8 cellular contexts compared by ENCODE assay signal in genomic region chr16:71894229-71894920, GRCh38. TPM values are rescaled to one million over a fixed set of nuclear protein-coding genes. Genes with fewer than 3 reads are reported as not detected.
DNase-seq lines count a peak whose midpoint lies in the region; ATAC-seq and TF ChIP-seq lines count a peak whose summit lies in the region.

No MANE protein-coding gene starts in this region.

- H3K27me3 ChIP-seq in esophagus (ENCODE audit: control insufficient read depth in 1 of 2, insufficient read depth in 2 of 2, low read length in 2 of 2) = no peaks in the 10 kb centered on the region
- H3K27me3 ChIP-seq in muscle layer of colon (ENCODE audit: control insufficient read depth in 1 of 2, insufficient read depth in 2 of 2, low read length in 2 of 2) = no peaks in the 10 kb centered on the region
- H3K27me3 ChIP-seq in thyroid gland = no peaks in the 10 kb centered on the region

- 1% methylated on average over 31 of the region's 31 CpGs for WGBS in esophagus, 2 donors
- 1% methylated on average over 31 of the region's 31 CpGs for WGBS in thyroid gland, 2 donors

- peak overlapping the region; percentile 91 to 98 for H3K4me3 ChIP-seq in esophagus (ENCODE audit: low read depth in 1 of 2, low read length in 2 of 2)
- H3K4me3 ChIP-seq in muscle layer of colon (ENCODE audit: low read depth in 1 of 2, low read length in 2 of 2) = peak overlapping the region; percentile 90 to 98
- peak overlapping the region; percentile 11 to 92 (median 62) for H3K4me3 ChIP-seq in thyroid gland (replicated peaks in 1 of 3)

- peak; percentile 27 for DNase-seq in NCI-H2196 (lab: John Stamatoyannopoulos, UW; ENCODE audit: unreplicated experiment)
- no peak for DNase-seq in NCI-H2196 treated with DMSO at 0.1 percent for 48 hours (lab: John Stamatoyannopoulos, UW; ENCODE audit: unreplicated experiment)
- DNase-seq in NCI-H2171 treated with DMSO at 0.1 percent for 48 hours (lab: John Stamatoyannopoulos, UW) = peak; percentile 77
- peak; percentile 15 for DNase-seq in activated T-cell treated with anti-CD3 and anti-CD28 coated beads for 1 hour (ENCODE audit: low read depth)
- peak; percentile 40 to 43 for DNase-seq in thyroid gland

- no peak for TF ChIP-seq POLR2A in thyroid gland (IDR thresholded peaks at IDR 0.05)

- H3K4me1 ChIP-seq in esophagus (ENCODE audit: control insufficient read depth in 2 of 2, insufficient read depth in 2 of 2, low read length in 1 of 2) = peaks cover 0 to 2% of the 10 kb centered on the region in 2 donors
- peaks cover 29% of the 10 kb centered on the region for H3K4me1 ChIP-seq in muscle layer of colon (ENCODE audit: insufficient read depth, low read length)
- peaks cover 15 to 28% of the 10 kb centered on the region in 2 donors for H3K4me1 ChIP-seq in thyroid gland

- intact Hi-C loops in thyroid gland (cut with DNase I) = no loop called here

- H3K9me3 ChIP-seq in esophagus (ENCODE audit: control insufficient read depth in 2 of 2, insufficient read depth in 1 of 2, low read depth in 1 of 2, low read length in 1 of 2) (no peaks in the 10 kb centered on the region), muscle layer of colon (ENCODE audit: low read length) (no peaks in the 10 kb centered on the region), thyroid gland (no peaks in the 10 kb centered on the region)

- ATAC-seq in HG02678 (IDR thresholded peaks at IDR 0.05; ENCODE audit: unreplicated experiment) = peak; percentile 21

- TF ChIP-seq CTCF in thyroid gland (IDR thresholded peaks at IDR 0.05) = no peak

- peak overlapping the region; percentile 100 for H3K27ac ChIP-seq in esophagus (ENCODE audit: low read depth in 2 of 2, low read length in 1 of 2)
- H3K27ac ChIP-seq in muscle layer of colon (ENCODE audit: low read depth, low read length) = peak overlapping the region; percentile 97
- peak overlapping the region; percentile 94 to 98 (median 98) for H3K27ac ChIP-seq in thyroid gland

- no peaks in the 10 kb centered on the region for H3K36me3 ChIP-seq in esophagus (ENCODE audit: control insufficient read depth in 2 of 2, insufficient read depth in 2 of 2, low read length in 1 of 2)
- no peaks in the 10 kb centered on the region for H3K36me3 ChIP-seq in muscle layer of colon (ENCODE audit: insufficient read depth, low read length)
- no peaks in the 10 kb centered on the region for H3K36me3 ChIP-seq in thyroid gland

- H3K9ac ChIP-seq in muscle layer of colon (ENCODE audit: low read length) = peak overlapping the region; percentile 83

RNA-seq across cellular contexts. Expression of gene IST1, which starts 1.0 kb away (rescaled TPM):
- 100 to 1,000 TPM in 1 of 2 donors, 10 to 100 TPM in 1; 78.8 to 101 TPM for polyA plus RNA-seq in esophagus
- total RNA-seq in thyroid gland = 100 to 1,000 TPM; 215 to 253 (median 223) TPM

RNA-seq across cellular contexts. Expression of gene ZNF821, which starts 10.4 kb away (rescaled TPM):
- polyA plus RNA-seq in esophagus = 1 to 10 TPM; 3.5 to 4.0 TPM
- 10 to 100 TPM in 3 of 4 donors, 1 to 10 TPM in 1; 7.9 to 17.8 (median 11.6) TPM for total RNA-seq in thyroid gland

RNA-seq across cellular contexts. Expression of gene ATXN1L, which starts 48.6 kb away (rescaled TPM):
- polyA plus RNA-seq in esophagus = 1 to 10 TPM; 4.7 to 6.4 TPM
- 10 to 100 TPM; 23.2 to 39.4 (median 27.1) TPM for total RNA-seq in thyroid gland
